8 cellular contexts compared by ENCODE assay signal in genomic region chr1:170531758-170532657, GRCh38. TPM values are rescaled to one million over a fixed set of nuclear protein-coding genes. Genes with fewer than 3 reads are reported as not detected.
A peak's percentile ranks its signal among the peaks of the same experiment; 100 is the strongest.
DNase-seq lines count a peak whose midpoint lies in the region; ATAC-seq and TF ChIP-seq lines count a peak whose summit lies in the region.

A gene with protein sequence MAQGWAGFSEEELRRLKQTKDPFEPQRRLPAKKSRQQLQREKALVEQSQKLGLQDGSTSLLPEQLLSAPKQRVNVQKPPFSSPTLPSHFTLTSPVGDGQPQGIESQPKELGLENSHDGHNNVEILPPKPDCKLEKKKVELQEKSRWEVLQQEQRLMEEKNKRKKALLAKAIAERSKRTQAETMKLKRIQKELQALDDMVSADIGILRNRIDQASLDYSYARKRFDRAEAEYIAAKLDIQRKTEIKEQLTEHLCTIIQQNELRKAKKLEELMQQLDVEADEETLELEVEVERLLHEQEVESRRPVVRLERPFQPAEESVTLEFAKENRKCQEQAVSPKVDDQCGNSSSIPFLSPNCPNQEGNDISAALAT (plus strand): TSS chr1:170532166. CDS start chr1:170532224, 58 bp downstream.

- TF ChIP-seq POLR2A in adrenal gland (IDR thresholded peaks at IDR 0.05) (peak; percentile 67 to 96), upper lobe of left lung (IDR thresholded peaks at IDR 0.05) (peak; percentile 9 to 85 (median 60))

- H3K36me3 ChIP-seq in adrenal gland (replicated peaks in 1 of 2) (no peaks in the 10 kb centered on the region), upper lobe of left lung (no peaks in the 10 kb centered on the region)

- WGBS in adrenal gland, 4 donors, result 0% methylated on average over 36 of the region's 36 CpGs
- WGBS in upper lobe of left lung, 2 donors, result 0% methylated on average over 36 of the region's 36 CpGs

- TF ChIP-seq CTCF in GM12875 (IDR thresholded peaks at IDR 0.05; ENCODE audit: borderline replicate concordance, insufficient read depth, low read depth, low read length) (no peak), adrenal gland (IDR thresholded peaks at IDR 0.05) (no peak), upper lobe of left lung (IDR thresholded peaks at IDR 0.05) (no peak)

- H3K9me3 ChIP-seq in adrenal gland (replicated peaks in 1 of 3) (no peaks in the 10 kb centered on the region), upper lobe of left lung (no peaks in the 10 kb centered on the region)

- no peak for TF ChIP-seq EP300 in upper lobe of left lung (IDR thresholded peaks at IDR 0.05)

- H3K4me3 ChIP-seq in GM12875 (ENCODE audit: low read depth, low read length) (peak within 1 kb of the TSS; percentile 73), adrenal gland (peak within 1 kb of the TSS; percentile 1 to 95 (median 80)), upper lobe of left lung (peak within 1 kb of the TSS; percentile 26 to 65 (median 60))

- intact Hi-C loops in adrenal gland (cut with DNase I) (no loop called here), left cardiac atrium (cut with DNase I) (loop anchor here (5.0 to 10.0 kb wide), 2 partner anchors 130 to 133 kb away; partner anchors contain the start of gene PRRX1 (in 2 of the 2)), posterior vena cava (cut with DNase I) (loop anchor here (5.0 to 10.0 kb wide), 2 partner anchors 53 to 130 kb away; partner anchors contain the start of gene PRRX1 (in 2 of the 2))

- H3K4me1 ChIP-seq in adrenal gland (replicated peaks in 1 of 2), result peaks cover 24 to 40% of the 10 kb centered on the region in 2 donors
- peaks cover 9 to 28% (median 23%) of the 10 kb centered on the region in 4 donors for H3K4me1 ChIP-seq in upper lobe of left lung

- H3K27ac ChIP-seq in adrenal gland (peak within 1 kb of the TSS; percentile 80 to 99 (median 93)), upper lobe of left lung (peak within 1 kb of the TSS; percentile 87 to 93 (median 92))

- H3K27me3 ChIP-seq in adrenal gland (no peaks in the 10 kb centered on the region), upper lobe of left lung (no peaks in the 10 kb centered on the region)

- peak; percentile 97 to 98 (median 98) for DNase-seq in NCI-H1417 (lab: John Stamatoyannopoulos, UW)
- DNase-seq in SW480 (ENCODE audit: low spot score), result peak; percentile 84
- peak; percentile 90 to 97 (median 95) for DNase-seq in adrenal gland
- DNase-seq in left cardiac atrium, result peak; percentile 94
- peak; percentile 97 for DNase-seq in posterior vena cava (ENCODE audit: low spot score)
- peak; percentile 95 for DNase-seq in upper lobe of left lung

- ATAC-seq in HG02759 (IDR thresholded peaks at IDR 0.05; ENCODE audit: unreplicated experiment) (peak; percentile 99), left cardiac atrium (peak; percentile 99), upper lobe of left lung (ENCODE audit: low FRiP score in 2 of 2) (peak; percentile 98)

RNA-seq across cellular contexts. Expression of the gene that starts here (rescaled TPM):
- total RNA-seq in adrenal gland (10 to 100 TPM in 6 of 8 donors, 1 to 10 TPM in 2; 9.1 to 25.9 (median 14.3) TPM), left cardiac atrium (1 to 10 TPM; 7.0 to 8.3 TPM), posterior vena cava (10 to 100 TPM; 14.4 to 14.7 TPM), upper lobe of left lung (10 to 100 TPM in 5 of 6 donors, 1 to 10 TPM in 1; 8.4 to 32.5 (median 11.7) TPM)
- polyA plus RNA-seq in adrenal gland, result 10 to 100 TPM; 11.0 to 20.6 (median 16.1) TPM

Comparison
In these comparisons a context has a peak if more than half of its experiments do, and no peak if none do; other contexts are left out.
1. Peak in every context shown above with its lines: DNase-seq, ATAC-seq, H3K4me3 ChIP-seq and H3K27ac ChIP-seq.
2. intact Hi-C loops: an anchor here in left cardiac atrium (5.0 to 10.0 kb wide) and posterior vena cava (5.0 to 10.0 kb wide); none called in adrenal gland.